ENCODE assay signal across 8 cellular contexts in the genomic region with DNA sequence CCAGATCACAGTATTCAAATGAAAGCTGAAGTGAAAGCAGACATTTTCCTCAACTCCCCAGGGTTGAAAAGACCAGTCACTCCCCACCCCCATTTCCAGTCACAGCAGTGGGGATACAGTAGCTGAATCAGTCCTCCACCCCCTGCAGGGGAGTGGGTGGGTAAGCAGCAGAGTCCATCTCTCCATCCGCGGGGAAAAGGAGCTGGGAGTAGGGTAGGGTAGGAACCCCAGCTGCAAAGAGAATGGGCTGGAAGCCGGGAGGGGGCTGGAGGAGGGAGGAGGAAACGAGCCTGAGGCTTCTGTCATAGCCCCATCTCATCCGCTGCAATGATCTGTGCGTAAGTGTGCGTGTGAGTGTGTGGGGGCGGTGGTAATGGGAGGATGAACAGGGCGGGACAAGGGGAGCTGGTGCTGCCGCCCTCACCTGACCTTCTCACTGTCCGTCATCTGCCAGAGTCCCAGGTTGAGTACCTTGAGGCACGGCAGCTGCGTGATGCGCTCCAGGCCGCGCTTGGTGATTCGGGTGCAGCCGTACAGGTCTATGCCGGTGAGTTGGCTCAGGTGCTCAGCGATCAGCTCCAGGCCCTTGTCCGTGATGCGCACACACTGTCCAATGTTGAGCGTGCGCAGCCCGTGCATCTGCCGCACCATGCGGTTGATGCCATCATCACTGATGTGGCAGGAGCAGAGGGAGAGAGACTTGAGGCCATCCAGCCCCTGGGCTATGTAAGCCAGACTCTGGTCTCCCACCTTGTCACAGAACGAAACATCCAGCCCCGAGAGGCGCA. TPM values are rescaled to one million over a fixed set of nuclear protein-coding genes. Genes with fewer than 3 reads are reported as not detected.
A peak's percentile ranks its signal among the peaks of the same experiment; 100 is the strongest.
DNase-seq lines count a peak whose midpoint lies in the region; ATAC-seq and TF ChIP-seq lines count a peak whose summit lies in the region.

No MANE protein-coding gene starts in this region.

- peaks cover 55% of the 10 kb centered on the region for H3K4me1 Mint-ChIP-seq in activated naive CD8-positive, alpha-beta T cell treated with anti-CD3 and anti-CD28 coated beads, Interleukin-2, amount 10 ng/mL, durations not matched to agents 7 days and 5 days

- H3K27me3 ChIP-seq in SK-N-SH (ENCODE audit: insufficient read depth) = no peaks in the 10 kb centered on the region

- peak overlapping the region; percentile 61; the same call in 1 of the 2 replicates for H3K9ac ChIP-seq in SK-N-SH

- no peaks in the 10 kb centered on the region for H3K9me2 ChIP-seq in SK-N-SH

- peaks cover 42% of the 10 kb centered on the region for H4K20me1 ChIP-seq in SK-N-SH (ENCODE audit: insufficient read depth)

- H3K4me2 ChIP-seq in SK-N-SH = peak overlapping the region; percentile 99

- no peak overlapping the region for H2AFZ ChIP-seq in SK-N-SH (ENCODE audit: low read depth)

- 0 out of 4 replicates have a peak, but pooled peaks of 1 of the 2 experiments have one; percentile 9 for TF ChIP-seq EP300 in SK-N-SH (IDR thresholded peaks at IDR 0.05; ENCODE audit: borderline replicate concordance in 1 of 2, low read depth in 1 of 2, low read length in 1 of 2)

- H3K4me3 Mint-ChIP-seq in activated naive CD8-positive, alpha-beta T cell treated with anti-CD3 and anti-CD28 coated beads, Interleukin-2, amount 10 ng/mL, durations not matched to agents 7 days and 5 days = peak overlapping the region; percentile 96

- DNase-seq in COLO668 (lab: John Stamatoyannopoulos, UW; ENCODE audit: unreplicated experiment) (peak; percentile 75), SK-N-SH (peak; percentile 66), left ventricle myocardium superior (no peak), retina (peak; percentile 79), NCI-H1436 treated with DMSO at 0.1 percent for 48 hours (lab: John Stamatoyannopoulos, UW) (no peak)
- DNase-seq in activated naive CD8-positive, alpha-beta T cell treated with anti-CD3 and anti-CD28 coated beads, Interleukin-2, amount 10 ng/mL, durations not matched to agents 7 days and 5 days = peak; percentile 71

- peaks cover 91% of the 10 kb centered on the region for H3K79me2 ChIP-seq in SK-N-SH (ENCODE audit: insufficient read depth)

- WGBS in SK-N-SH (ENCODE audit: low lambda C conversion rate) = 14% methylated on average over 16 of the region's 30 CpGs

- no peaks in the 10 kb centered on the region for H3K9me3 Mint-ChIP-seq in activated naive CD8-positive, alpha-beta T cell treated with anti-CD3 and anti-CD28 coated beads, Interleukin-2, amount 10 ng/mL, durations not matched to agents 7 days and 5 days

- no peaks in the 10 kb centered on the region for H3K27me3 Mint-ChIP-seq in activated naive CD8-positive, alpha-beta T cell treated with anti-CD3 and anti-CD28 coated beads, Interleukin-2, amount 10 ng/mL, durations not matched to agents 7 days and 5 days

- TF ChIP-seq CTCF in SK-N-SH (IDR thresholded peaks at IDR 0.05) = no peak; the same call in 1 of the 2 replicates

- peaks cover 15% of the 10 kb centered on the region for H3F3A ChIP-seq in SK-N-SH (replicated peaks; ENCODE audit: insufficient read depth)

- CTCF ChIA-PET in SK-N-SH (lab: Yijun Ruan, JAX) = interaction anchor here (0.7 to 4.5 kb wide), 15 partner anchors 9 to 1023 kb away, joined by 3 to 38 read pairs (median 5); a partner anchor contains a TSS

- peaks cover 30 to 33% of the 10 kb centered on the region in 2 experiments for H3K4me1 ChIP-seq in SK-N-SH (ENCODE audit: control insufficient read depth in 1 of 2, insufficient read depth in 2 of 2, low read depth in 1 of 2, low read length in 1 of 2)

- H3K36me3 Mint-ChIP-seq in activated naive CD8-positive, alpha-beta T cell treated with anti-CD3 and anti-CD28 coated beads, Interleukin-2, amount 10 ng/mL, durations not matched to agents 7 days and 5 days = peaks cover 21% of the 10 kb centered on the region

- intact Hi-C loops in left ventricle myocardium superior (cut with micrococcal nuclease) = no loop called here

- H3K4me3 ChIP-seq in SK-N-SH (ENCODE audit: low read depth in 2 of 2, low read length in 1 of 2) = peak overlapping the region; percentile 76 to 80

- peak overlapping the region; percentile 90 for H3K27ac Mint-ChIP-seq in activated naive CD8-positive, alpha-beta T cell treated with anti-CD3 and anti-CD28 coated beads, Interleukin-2, amount 10 ng/mL, durations not matched to agents 7 days and 5 days

- H3K36me3 ChIP-seq in SK-N-SH (replicated peaks in 1 of 2; ENCODE audit: control insufficient read depth in 1 of 2, insufficient read depth in 2 of 2, low read length in 1 of 2) = peaks cover 10 to 14% of the 10 kb centered on the region in 2 experiments

- ATAC-seq in HG02885 (IDR thresholded peaks at IDR 0.05; ENCODE audit: poor library complexity, unreplicated experiment) (peak; percentile 29), left ventricle myocardium superior (peak; percentile 5), HG02623 (IDR thresholded peaks at IDR 0.05; ENCODE audit: unreplicated experiment) (no peak)
- ATAC-seq in activated naive CD8-positive, alpha-beta T cell treated with anti-CD3 and anti-CD28 coated beads, Interleukin-2, amount 10 ng/mL, durations not matched to agents 7 days and 5 days (ENCODE audit: low read depth) = peak; percentile 42

- no peaks in the 10 kb centered on the region for H3K9me3 ChIP-seq in SK-N-SH

- no peak for TF ChIP-seq RAD21 in SK-N-SH (IDR thresholded peaks at IDR 0.05; ENCODE audit: low read length)

- peak overlapping the region; percentile 55 to 56 for H3K27ac ChIP-seq in SK-N-SH (ENCODE audit: low read depth in 2 of 2, low read length in 1 of 2)

- POLR2A ChIA-PET in SK-N-SH (lab: Yijun Ruan, JAX) = interaction anchor here (1.2 to 3.1 kb wide), 2 partner anchors 37 to 643 kb away, joined by 4 to 11 read pairs; a partner anchor contains a TSS
- POLR2A ChIA-PET in activated naive CD8-positive, alpha-beta T cell treated with anti-CD3 and anti-CD28 coated beads, Interleukin-2, amount 10 ng/mL, durations not matched to agents 7 days and 5 days (lab: Charles Lee) = interaction anchor here (1.0 to 2.5 kb wide), 7 partner anchors 10 to 842 kb away, joined by 3 to 46 read pairs (median 5); a partner anchor contains a TSS

TF ChIP-seq in SK-N-SH, 30 proteins besides CTCF, POLR2A, EP300 and RAD21:
- TF ChIP-seq, protein P1, sequence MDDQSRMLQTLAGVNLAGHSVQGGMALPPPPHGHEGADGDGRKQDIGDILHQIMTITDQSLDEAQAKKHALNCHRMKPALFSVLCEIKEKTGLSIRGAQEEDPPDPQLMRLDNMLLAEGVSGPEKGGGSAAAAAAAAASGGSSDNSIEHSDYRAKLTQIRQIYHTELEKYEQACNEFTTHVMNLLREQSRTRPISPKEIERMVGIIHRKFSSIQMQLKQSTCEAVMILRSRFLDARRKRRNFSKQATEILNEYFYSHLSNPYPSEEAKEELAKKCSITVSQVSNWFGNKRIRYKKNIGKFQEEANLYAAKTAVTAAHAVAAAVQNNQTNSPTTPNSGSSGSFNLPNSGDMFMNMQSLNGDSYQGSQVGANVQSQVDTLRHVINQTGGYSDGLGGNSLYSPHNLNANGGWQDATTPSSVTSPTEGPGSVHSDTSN (IDR thresholded peaks at IDR 0.05) = no peak
- TF ChIP-seq NRF1 (IDR thresholded peaks at IDR 0.05; ENCODE audit: low read depth, low read length) (peak; percentile 24; the same call in 1 of the 2 replicates), FOXJ3 (CRISPR knock-in tag; IDR thresholded peaks at IDR 0.05) (no peak), MXI1 (IDR thresholded peaks at IDR 0.05; ENCODE audit: low read depth, low read length) (peak; percentile 45)
- TF ChIP-seq, protein P2, sequence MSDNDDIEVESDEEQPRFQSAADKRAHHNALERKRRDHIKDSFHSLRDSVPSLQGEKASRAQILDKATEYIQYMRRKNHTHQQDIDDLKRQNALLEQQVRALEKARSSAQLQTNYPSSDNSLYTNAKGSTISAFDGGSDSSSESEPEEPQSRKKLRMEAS (IDR thresholded peaks at IDR 0.05; ENCODE audit: low read depth) = 0 out of 2 replicates have a peak, but pooled peaks have one; percentile 14
- TF ChIP-seq, protein P3, sequence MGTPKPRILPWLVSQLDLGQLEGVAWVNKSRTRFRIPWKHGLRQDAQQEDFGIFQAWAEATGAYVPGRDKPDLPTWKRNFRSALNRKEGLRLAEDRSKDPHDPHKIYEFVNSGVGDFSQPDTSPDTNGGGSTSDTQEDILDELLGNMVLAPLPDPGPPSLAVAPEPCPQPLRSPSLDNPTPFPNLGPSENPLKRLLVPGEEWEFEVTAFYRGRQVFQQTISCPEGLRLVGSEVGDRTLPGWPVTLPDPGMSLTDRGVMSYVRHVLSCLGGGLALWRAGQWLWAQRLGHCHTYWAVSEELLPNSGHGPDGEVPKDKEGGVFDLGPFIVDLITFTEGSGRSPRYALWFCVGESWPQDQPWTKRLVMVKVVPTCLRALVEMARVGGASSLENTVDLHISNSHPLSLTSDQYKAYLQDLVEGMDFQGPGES (IDR thresholded peaks at IDR 0.05; ENCODE audit: low read depth, low read length) = no peak
- TF ChIP-seq, protein P4, sequence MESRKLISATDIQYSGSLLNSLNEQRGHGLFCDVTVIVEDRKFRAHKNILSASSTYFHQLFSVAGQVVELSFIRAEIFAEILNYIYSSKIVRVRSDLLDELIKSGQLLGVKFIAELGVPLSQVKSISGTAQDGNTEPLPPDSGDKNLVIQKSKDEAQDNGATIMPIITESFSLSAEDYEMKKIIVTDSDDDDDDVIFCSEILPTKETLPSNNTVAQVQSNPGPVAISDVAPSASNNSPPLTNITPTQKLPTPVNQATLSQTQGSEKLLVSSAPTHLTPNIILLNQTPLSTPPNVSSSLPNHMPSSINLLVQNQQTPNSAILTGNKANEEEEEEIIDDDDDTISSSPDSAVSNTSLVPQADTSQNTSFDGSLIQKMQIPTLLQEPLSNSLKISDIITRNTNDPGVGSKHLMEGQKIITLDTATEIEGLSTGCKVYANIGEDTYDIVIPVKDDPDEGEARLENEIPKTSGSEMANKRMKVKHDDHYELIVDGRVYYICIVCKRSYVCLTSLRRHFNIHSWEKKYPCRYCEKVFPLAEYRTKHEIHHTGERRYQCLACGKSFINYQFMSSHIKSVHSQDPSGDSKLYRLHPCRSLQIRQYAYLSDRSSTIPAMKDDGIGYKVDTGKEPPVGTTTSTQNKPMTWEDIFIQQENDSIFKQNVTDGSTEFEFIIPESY (IDR thresholded peaks at IDR 0.05; ENCODE audit: borderline replicate concordance, low read depth) = no peak

RNA-seq across cellular contexts. Expression of a gene that starts 1.7 kb away (rescaled TPM):
- polyA plus RNA-seq in SK-N-SH (2012; rRNA removed) = 11.3 and 12.8 TPM in 2 replicates
- 4.3 and 9.3 TPM in 2 replicates for polyA plus RNA-seq in SK-N-SH (2012; cell fraction: cytosol; rRNA removed)
- 4.7 and 7.0 TPM in 2 replicates for polyA plus RNA-seq in SK-N-SH (2012; cell fraction: nucleus; rRNA removed)
- 10 to 100 TPM; 33.7 to 34.8 TPM for total RNA-seq in activated naive CD8-positive, alpha-beta T cell treated with anti-CD3 and anti-CD28 coated beads, Interleukin-2, amount 10 ng/mL, durations not matched to agents 7 days and 5 days
- total RNA-seq in left ventricle myocardium superior = 7.7 TPM

RNA-seq across cellular contexts. Expression of a gene that starts 36.4 kb away (rescaled TPM):
- polyA plus RNA-seq in SK-N-SH (2012; rRNA removed) = 29.3 and 29.4 TPM in 2 replicates
- polyA plus RNA-seq in SK-N-SH (2012; cell fraction: cytosol; rRNA removed) = 16.5 and 26.4 TPM in 2 replicates
- 30.1 and 32.1 TPM in 2 replicates for polyA plus RNA-seq in SK-N-SH (2012; cell fraction: nucleus; rRNA removed)
- total RNA-seq in activated naive CD8-positive, alpha-beta T cell treated with anti-CD3 and anti-CD28 coated beads, Interleukin-2, amount 10 ng/mL, durations not matched to agents 7 days and 5 days = not detected
- 2.4 TPM for total RNA-seq in left ventricle myocardium superior

Comparison
In these comparisons a context has a peak if more than half of its experiments do, and no peak if none do; other contexts are left out.
1. DNase-seq: peak in COLO668 (single experiment), SK-N-SH (single experiment), activated naive CD8-positive, alpha-beta T cell treated with anti-CD3 and anti-CD28 coated beads, Interleukin-2, amount 10 ng/mL, durations not matched to agents 7 days and 5 days (single experiment) and retina (single experiment); none in left ventricle myocardium superior (single experiment) and NCI-H1436 treated with DMSO at 0.1 percent for 48 hours (single experiment).